Comparison of ENCODE assay signal across 16 cellular contexts in the genomic region with DNA sequence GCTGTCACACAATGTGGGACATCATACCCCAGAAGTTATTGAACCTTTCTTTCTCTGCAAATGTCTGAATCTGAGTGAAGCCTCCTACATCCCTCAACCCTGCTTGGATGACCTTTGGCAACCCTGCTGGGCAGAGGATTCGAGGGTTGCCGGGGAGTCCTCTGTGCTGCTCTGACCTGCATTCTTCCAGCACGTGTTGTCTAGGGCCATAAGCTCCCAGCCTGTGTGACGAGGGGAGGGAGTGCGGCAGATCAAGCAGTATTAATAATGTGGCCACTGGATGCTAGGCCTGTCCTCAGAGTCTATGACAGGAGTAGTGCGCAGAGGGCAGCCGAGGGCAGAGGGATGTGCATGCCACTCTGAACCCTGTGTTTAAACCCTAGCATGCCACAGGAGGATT. TPM values are rescaled to one million over a fixed set of nuclear protein-coding genes. Genes with fewer than 3 reads are reported as not detected.
A peak's percentile ranks its signal among the peaks of the same experiment; 100 is the strongest.
DNase-seq lines count a peak whose midpoint lies in the region; ATAC-seq, FAIRE-seq and TF ChIP-seq lines count a peak whose summit lies in the region.
"Had no signal": no experiment of that assay in that cellular context is flagged by ENCODE, and none has a peak within 500 bp of the region (broad histone marks: within the 10 kb centered on the region; RNA-seq: fewer than 3 reads in every experiment).

No MANE protein-coding gene starts in this region.

- H3K9ac ChIP-seq in HepG2 (ENCODE audit: insufficient read depth, low read depth, low read length) (no peak overlapping the region), astrocyte (ENCODE audit: low read length) (no peak overlapping the region)
- H3K9ac ChIP-seq: GM23248 had no signal

- H2AFZ ChIP-seq in HepG2 (ENCODE audit: low read length), result no peak overlapping the region
- no peak overlapping the region for H2AFZ ChIP-seq in astrocyte (ENCODE audit: low read depth, low read length)
- H2AFZ ChIP-seq: GM23248 had no signal

- H4K20me1 ChIP-seq in HepG2 (ENCODE audit: insufficient read depth, low read length) (no peaks in the 10 kb centered on the region), astrocyte (ENCODE audit: insufficient read depth, low read length) (no peaks in the 10 kb centered on the region)

- H3K4me2 ChIP-seq in HepG2 (ENCODE audit: low read depth, low read length), result no peak overlapping the region
- H3K4me2 ChIP-seq in astrocyte (ENCODE audit: low read length), result no peak overlapping the region

- DNase-seq in HepG2 (ENCODE audit: low spot score), result no peak
- DNase-seq in right lobe of liver, result no peak
- no peak for DNase-seq in astrocyte (ENCODE audit: low read depth)
- DNase-seq in right cardiac atrium, result no peak
- DNase-seq in tibial artery, result no peak
- DNase-seq in DMS153 treated with DMSO at 0.1 percent for 48 hours (lab: John Stamatoyannopoulos, UW; ENCODE audit: unreplicated experiment), result no peak
- no peak for DNase-seq in NCI-H1417 treated with DMSO at 0.1 percent for 48 hours (lab: John Stamatoyannopoulos, UW)
- no peak for DNase-seq in activated T-cell treated with anti-CD3 and anti-CD28 coated beads for 4 hours
- DNase-seq: ACHN; CD8-positive, alpha-beta T cell; GF-D8; GM23248; NCI-H1092; NCI-H1694 treated with DMSO at 0.1 percent for 48 hours; NCI-H446; PC-3 had no signal

- H3K9me3 ChIP-seq in HepG2 (ENCODE audit: low read length) (no peaks in the 10 kb centered on the region), right lobe of liver (no peaks in the 10 kb centered on the region), astrocyte (ENCODE audit: insufficient read depth, low read depth, low read length) (no peaks in the 10 kb centered on the region), right cardiac atrium (ENCODE audit: control insufficient read depth, low read length) (no peaks in the 10 kb centered on the region), tibial artery (no peaks in the 10 kb centered on the region)

- H3K27ac ChIP-seq in HepG2 (ENCODE audit: extremely low read length, insufficient read depth, low read length) (no peak overlapping the region), right lobe of liver (no peak overlapping the region), astrocyte (ENCODE audit: low read depth, low read length) (no peak overlapping the region), right cardiac atrium (ENCODE audit: low read length) (peak overlapping the region; percentile 2), tibial artery (peak overlapping the region; percentile 17 to 19)
- H3K27ac ChIP-seq: GM23248 had no signal

- CTCF ChIA-PET in HepG2 (lab: Yijun Ruan, JAX; ENCODE audit: low intra/inter-chr PET ratio, low total read pairs), result no interaction called here

- BruUV-seq in HepG2 (replicated peaks; lab: Mats Ljungman, UMichigan), result no TSS peak

- TF ChIP-seq RAD21 in HepG2 (CRISPR knock-in tag; IDR thresholded peaks at IDR 0.05), result no peak

- no peaks in the 10 kb centered on the region for H3K9me3 Mint-ChIP-seq in astrocyte (ENCODE audit: unreplicated experiment)
- H3K9me3 Mint-ChIP-seq: CD8-positive, alpha-beta T cell had no signal

- no peak for TF ChIP-seq EP300 in HepG2 (IDR thresholded peaks at IDR 0.05; ENCODE audit: low read depth in 2 of 2, low read length in 2 of 2)
- TF ChIP-seq EP300 in HepG2 (CRISPR knock-in tag; IDR thresholded peaks at IDR 0.05; ENCODE audit: borderline replicate concordance), result no peak

- POLR2A ChIA-PET in HepG2 (lab: Yijun Ruan, JAX), result no interaction called here

- no peaks in the 10 kb centered on the region for H3K27me3 Mint-ChIP-seq in astrocyte (ENCODE audit: low read depth, unreplicated experiment)

- TF ChIP-seq CTCF in HepG2 (CRISPR knock-in tag; IDR thresholded peaks at IDR 0.05) (no peak), right lobe of liver (IDR thresholded peaks at IDR 0.05) (no peak), astrocyte (IDR thresholded peaks at IDR 0.05; ENCODE audit: insufficient read depth, low read depth, low read length) (no peak), tibial artery (IDR thresholded peaks at IDR 0.05) (no peak)

- in situ Hi-C loops in HepG2 (cut with HindIII; ENCODE audit: extremely low pct_ligation_motif_present, low pct_unique_long_range_greater_than_20kb), result no loop called here

- H3K27me3 ChIP-seq in HepG2 (ENCODE audit: control insufficient read depth in 1 of 2, insufficient read depth in 2 of 2, low read length in 2 of 2) (no peaks in the 10 kb centered on the region; a peak in 1 of 5 replicates), right lobe of liver (no peaks in the 10 kb centered on the region), astrocyte (ENCODE audit: insufficient read depth, low read length) (no peaks in the 10 kb centered on the region), right cardiac atrium (ENCODE audit: control insufficient read depth, insufficient read depth) (no peaks in the 10 kb centered on the region), tibial artery (no peaks in the 10 kb centered on the region)

- H3K4me1 ChIP-seq in HepG2 (ENCODE audit: insufficient read depth, low read length) (peaks cover 40% of the 10 kb centered on the region), right lobe of liver (peaks cover 0 to 8% (median 0%) of the 10 kb centered on the region in 4 donors), astrocyte (ENCODE audit: insufficient read depth, low read length) (peaks cover 10% of the 10 kb centered on the region), right cardiac atrium (ENCODE audit: control insufficient read depth, insufficient read depth, low read length) (peaks cover 8% of the 10 kb centered on the region), tibial artery (peaks cover 0 to 99% (median 62%) of the 10 kb centered on the region in 4 donors)

- FAIRE-seq in HepG2 (lab: Jason Lieb, UNC) (no peak), astrocyte (lab: Jason Lieb, UNC) (no peak)

- H3K4me3 Mint-ChIP-seq in astrocyte (ENCODE audit: unreplicated experiment), result peak overlapping the region; percentile 14
- H3K4me3 Mint-ChIP-seq: CD8-positive, alpha-beta T cell had no signal

- H3K4me3 ChIP-seq in HepG2 (replicated peaks in 1 of 3; ENCODE audit: insufficient read depth in 1 of 3, low read depth in 2 of 3, low read length in 3 of 3), result no peak overlapping the region
- H3K4me3 ChIP-seq in right lobe of liver, result no peak overlapping the region
- H3K4me3 ChIP-seq in astrocyte (ENCODE audit: insufficient read depth, low read depth, low read length), result no peak overlapping the region
- no peak overlapping the region for H3K4me3 ChIP-seq in right cardiac atrium (ENCODE audit: low read length)
- H3K4me3 ChIP-seq in tibial artery, result no peak overlapping the region
- H3K4me3 ChIP-seq: GM23248 had no signal

- ATAC-seq in HepG2 (peak; percentile 24), right lobe of liver (no peak), right cardiac atrium (no peak)
- ATAC-seq: CD8-positive, alpha-beta T cell; PC-3 had no signal

- no peak overlapping the region for H3K27ac Mint-ChIP-seq in astrocyte (ENCODE audit: unreplicated experiment)
- H3K27ac Mint-ChIP-seq: CD8-positive, alpha-beta T cell had no signal

- WGBS in HepG2 (ENCODE audit: low lambda C conversion rate), result 53% methylated on average over 7 of the region's 7 CpGs
- 73% methylated on average over 2 of the region's 7 CpGs for WGBS in right lobe of liver (ENCODE audit: insufficient coverage, low coverage, low lambda C conversion rate, missing lambda C conversion rate)
- WGBS in right cardiac atrium, result 75% methylated on average over 7 of the region's 7 CpGs

- TF ChIP-seq POLR2A in HepG2 (IDR thresholded peaks at IDR 0.05; ENCODE audit: insufficient read depth in 1 of 2, low read depth in 2 of 2, low read length in 2 of 2) (no peak), right lobe of liver (IDR thresholded peaks at IDR 0.05) (no peak)

- no peaks in the 10 kb centered on the region for H3K79me2 ChIP-seq in HepG2 (ENCODE audit: insufficient read depth, low read length)
- no peaks in the 10 kb centered on the region for H3K79me2 ChIP-seq in astrocyte (ENCODE audit: insufficient read depth, low read length)

- peaks cover 44% of the 10 kb centered on the region for H3K4me1 Mint-ChIP-seq in astrocyte (ENCODE audit: low read depth, unreplicated experiment)

- peaks cover 2% of the 10 kb centered on the region for H3K36me3 Mint-ChIP-seq in astrocyte (ENCODE audit: low read depth, unreplicated experiment)
- H3K36me3 Mint-ChIP-seq: CD8-positive, alpha-beta T cell had no signal

- H3K36me3 ChIP-seq in HepG2 (replicated peaks in 1 of 2; ENCODE audit: control insufficient read depth in 1 of 2, insufficient read depth in 2 of 2, low read length in 2 of 2), result no peaks in the 10 kb centered on the region
- H3K36me3 ChIP-seq in right lobe of liver, result no peaks in the 10 kb centered on the region
- no peaks in the 10 kb centered on the region for H3K36me3 ChIP-seq in astrocyte (ENCODE audit: insufficient read depth, low read length)
- H3K36me3 ChIP-seq in tibial artery, result no peaks in the 10 kb centered on the region

- intact Hi-C loops in HepG2 (cut with micrococcal nuclease; ENCODE audit: unreplicated experiment) (no loop called here), right lobe of liver (cut with DNase I) (no loop called here), right cardiac atrium (cut with DNase I) (no loop called here), tibial artery (cut with DNase I; ENCODE audit: low total_unique reads) (no loop called here)

RNA-seq across cellular contexts. Expression of a gene that starts 58.8 kb away (rescaled TPM):
- 6,902 and 7,071 TPM in 2 replicates for total RNA-seq in HepG2 (2016; rRNA removed; fragmentation: Illumina TruSeq; extraction: Trizol)
- 11,484 and 12,287 TPM in 2 replicates for total RNA-seq in HepG2 (2016; cell fraction: cytosol; rRNA removed; fragmentation: Illumina TruSeq; extraction: Trizol; ENCODE audit: low read depth)
- 6,918 and 7,424 TPM in 2 replicates for total RNA-seq in HepG2 (2016; cell fraction: insoluble cytoplasmic fraction; rRNA removed; fragmentation: Illumina TruSeq; extraction: Trizol)
- 16,795 and 17,457 TPM in 2 replicates for total RNA-seq in HepG2 (2016; cell fraction: membrane; rRNA removed; fragmentation: Illumina TruSeq; extraction: Trizol)
- total RNA-seq in HepG2 (2016; cell fraction: nucleus; rRNA removed; fragmentation: Illumina TruSeq; extraction: Trizol), result 2,427 and 2,707 TPM in 2 replicates
- 7,317 and 7,910 TPM in 2 replicates for polyA plus RNA-seq in HepG2 (2011; rRNA removed)
- polyA plus RNA-seq in HepG2 (2011; cell fraction: cytosol; rRNA removed), result 3,435 and 3,576 TPM in 2 replicates
- polyA plus RNA-seq in HepG2 (2011; cell fraction: nucleus; rRNA removed), result 934 and 1,174 TPM in 2 replicates
- 7,692 and 8,090 TPM in 2 replicates for polyA plus RNA-seq in HepG2 (2012)
- 11,969 and 13,234 TPM in 2 replicates for polyA plus RNA-seq in HepG2 (2016; cell fraction: cytosol; fragmentation: Illumina TruSeq; extraction: Trizol; ENCODE audit: low read depth)
- 6,005 and 6,067 TPM in 2 replicates for polyA plus RNA-seq in HepG2 (2016; cell fraction: insoluble cytoplasmic fraction; fragmentation: Illumina TruSeq; extraction: Trizol; ENCODE audit: low read depth)
- polyA plus RNA-seq in HepG2 (2016; cell fraction: membrane; fragmentation: Illumina TruSeq; extraction: Trizol; ENCODE audit: low read depth), result 14,650 and 14,956 TPM in 2 replicates
- polyA plus RNA-seq in HepG2 (2016; cell fraction: nucleus; fragmentation: Illumina TruSeq; extraction: Trizol; ENCODE audit: insufficient read depth, low read depth), result 4,147 and 4,271 TPM in 2 replicates
- polyA minus RNA-seq in HepG2 (2011; rRNA and poly(A)+ RNA removed; ENCODE audit: low replicate concordance), result 537 and 682 TPM in 2 replicates
- 1,971 TPM in 2 replicates for polyA minus RNA-seq in HepG2 (2011; cell fraction: cytosol; rRNA and poly(A)+ RNA removed)
- 601 and 721 TPM in 2 replicates for polyA minus RNA-seq in HepG2 (2011; cell fraction: nucleus; rRNA and poly(A)+ RNA removed)
- 100 to 1,000 TPM; 383 to 894 (median 710) TPM for total RNA-seq in right lobe of liver
- total RNA-seq in astrocyte, result 2,566 and 2,632 TPM in 2 replicates
- total RNA-seq in right cardiac atrium, result 1,000 to 10,000 TPM; 1,836 to 2,258 (median 1,899) TPM
- polyA plus RNA-seq in right cardiac atrium, result 3,516 TPM

Comparison
In these comparisons a context has a peak if more than half of its experiments do, and no peak if none do; other contexts are left out.
1. H3K27ac ChIP-seq: peak in right cardiac atrium (single experiment) and tibial artery (2 of 2); none in HepG2 (single experiment), right lobe of liver (0 of 3) and astrocyte (single experiment).